8 cellular contexts compared by ENCODE assay signal in genomic region chr1:39230261-39231190, GRCh38. TPM values are rescaled to one million over a fixed set of nuclear protein-coding genes. Genes with fewer than 3 reads are reported as not detected.
DNase-seq lines count a peak whose midpoint lies in the region; ATAC-seq and TF ChIP-seq lines count a peak whose summit lies in the region.

No MANE protein-coding gene starts in this region.

- no peaks in the 10 kb centered on the region for H3K9me3 Mint-ChIP-seq in T-cell

- H3K4me3 Mint-ChIP-seq in T-cell: peak overlapping the region; percentile 0 to 56 (median 23)

- peaks cover 25% of the 10 kb centered on the region for H3K36me3 Mint-ChIP-seq in T-cell

- POLR2A ChIA-PET in T-cell (lab: Charles Lee): interaction anchor here (0.6 kb wide), 3 partner anchors 28 to 1336 kb away, joined by 3 to 7 read pairs (median 5); no protein-coding TSS in a partner anchor

- no peaks in the 10 kb centered on the region for H3K9me3 ChIP-seq in neutrophil

- peak overlapping the region; percentile 87 to 88 for H3K27ac Mint-ChIP-seq in T-cell

- no peaks in the 10 kb centered on the region for H3K27me3 Mint-ChIP-seq in T-cell

- ATAC-seq in HG02763 (IDR thresholded peaks at IDR 0.05; ENCODE audit: unreplicated experiment) (peak; percentile 77), T-cell (replicated peaks in 1 of 4) (peak; percentile 69 to 90 (median 79)), HG03025 (IDR thresholded peaks at IDR 0.05; ENCODE audit: low FRiP score, unreplicated experiment) (no peak)

- H3K27ac ChIP-seq in neutrophil: peak overlapping the region; percentile 70

- H3K4me1 Mint-ChIP-seq in T-cell: peaks cover 67 to 69% (median 68%) of the 10 kb centered on the region in 3 donors

- no peaks in the 10 kb centered on the region for H3K27me3 ChIP-seq in neutrophil

- peaks cover 17% of the 10 kb centered on the region for H3K36me3 ChIP-seq in neutrophil

- peaks cover 10% of the 10 kb centered on the region in 2 experiments for H3K4me1 ChIP-seq in neutrophil (ENCODE audit: control insufficient read depth in 1 of 2, insufficient read depth in 1 of 2, low read depth in 1 of 2, low read length in 1 of 2)

- TF ChIP-seq CTCF in GM10266 (IDR thresholded peaks at IDR 0.05; ENCODE audit: control insufficient read depth, insufficient read depth, low read depth, missing control alignments) (no peak), neutrophil (IDR thresholded peaks at IDR 0.05) (no peak)

- peak; percentile 52 for DNase-seq in GM10266 (ENCODE audit: extremely low spot score)
- peak in 10 of 34 experiments; percentile 2 to 25 (median 10) for DNase-seq in T-cell
- peak; percentile 72 for DNase-seq in epidermal melanocyte (ENCODE audit: insufficient read length, low spot score)
- no peak for DNase-seq in NCI-H524 (lab: John Stamatoyannopoulos, UW)
- DNase-seq in DMS114 treated with DMSO at 0.1 percent for 48 hours (lab: John Stamatoyannopoulos, UW; ENCODE audit: unreplicated experiment): no peak

- CTCF ChIA-PET in T-cell (lab: Charles Lee): interaction anchor here (0.6 to 1.0 kb wide), 4 partner anchors 38 to 137 kb away, joined by 3 to 4 read pairs (median 4); no protein-coding TSS in a partner anchor

- H3K4me3 ChIP-seq in neutrophil (ENCODE audit: low read depth in 1 of 2, low read length in 1 of 2): no peak overlapping the region

RNA-seq across cellular contexts. Expression of gene MACF1, which starts 26.0 kb away (rescaled TPM):
- total RNA-seq in T-cell: 100 to 1,000 TPM; 232 to 596 (median 258) TPM

Comparison
In these comparisons a context has a peak if more than half of its experiments do, and no peak if none do; other contexts are left out.
1. DNase-seq: peak in GM10266 (single experiment) and epidermal melanocyte (single experiment); none in NCI-H524 (0 of 2) and DMS114 treated with DMSO at 0.1 percent for 48 hours (single experiment).